ENCODE assay signal across 12 cellular contexts in genomic region chr7:102152672-102153585, GRCh38.
A peak's percentile ranks its signal among the peaks of the same experiment; 100 is the strongest.
DNase-seq lines count a peak whose midpoint lies in the region; ATAC-seq, FAIRE-seq and TF ChIP-seq lines count a peak whose summit lies in the region.
"Had no signal": no experiment of that assay in that cellular context is flagged by ENCODE, and none has a peak within 500 bp of the region (broad histone marks: within the 10 kb centered on the region; RNA-seq: fewer than 3 reads in every experiment).

No MANE protein-coding gene starts in this region.

- H3K4me1 ChIP-seq in endothelial cell of umbilical vein (ENCODE audit: control insufficient read depth, extremely low read depth, insufficient read depth, low read length) (no peaks in the 10 kb centered on the region), HepG2 (ENCODE audit: insufficient read depth, low read length) (peaks cover 70% of the 10 kb centered on the region)

- no peaks in the 10 kb centered on the region for H3K27me3 ChIP-seq in endothelial cell of umbilical vein (ENCODE audit: control insufficient read depth in 2 of 2, insufficient read depth in 2 of 2, low read length in 2 of 2)
- H3K27me3 ChIP-seq in HepG2 (ENCODE audit: control insufficient read depth in 1 of 2, insufficient read depth in 2 of 2, low read length in 2 of 2): no peaks in the 10 kb centered on the region

- FAIRE-seq in endothelial cell of umbilical vein (lab: Jason Lieb, UNC): no peak
- FAIRE-seq in HepG2 (lab: Jason Lieb, UNC): peak; percentile 90

- H3K27ac ChIP-seq in endothelial cell of umbilical vein (ENCODE audit: insufficient read depth, low read depth, low read length) (no peak overlapping the region), HepG2 (ENCODE audit: extremely low read length, insufficient read depth, low read length) (peak overlapping the region; percentile 100)
- H3K27ac ChIP-seq: C4-2B had no signal

- BruUV-seq in endothelial cell of umbilical vein (replicated peaks; lab: Mats Ljungman, UMichigan): no TSS peak
- BruUV-seq in HepG2 (replicated peaks; lab: Mats Ljungman, UMichigan): TSS peak; percentile 97

- POLR2A ChIA-PET in endothelial cell of umbilical vein (lab: Charles Lee): no interaction called here
- POLR2A ChIA-PET in HepG2 (lab: Yijun Ruan, JAX): interaction anchor here (0.8 to 2.8 kb wide), 6 partner anchors 15 to 129 kb away, joined by 3 to 12 read pairs (median 4); no protein-coding TSS in a partner anchor

- H4K20me1 ChIP-seq in endothelial cell of umbilical vein (replicated peaks; ENCODE audit: control insufficient read depth, extremely low read depth, insufficient read depth, low read length) (no peaks in the 10 kb centered on the region), HepG2 (ENCODE audit: insufficient read depth, low read length) (no peaks in the 10 kb centered on the region)

- H3K4me2 ChIP-seq in endothelial cell of umbilical vein (ENCODE audit: insufficient read depth, low read length) (no peak overlapping the region), HepG2 (ENCODE audit: low read depth, low read length) (peak overlapping the region; percentile 90)
- H3K4me2 ChIP-seq: SK-N-SH had no signal

- no peak overlapping the region for H3K4me3 ChIP-seq in endothelial cell of umbilical vein (replicated peaks in 1 of 3; ENCODE audit: insufficient read depth in 1 of 3, low read depth in 1 of 3, low read length in 3 of 3)
- peak overlapping the region; percentile 17 to 55 (median 26); a peak in 4 of 6 replicates for H3K4me3 ChIP-seq in HepG2 (replicated peaks in 1 of 3; ENCODE audit: insufficient read depth in 1 of 3, low read depth in 2 of 3, low read length in 3 of 3)

- CTCF ChIA-PET in endothelial cell of umbilical vein (lab: Charles Lee) (interaction anchor here (1.0 to 2.1 kb wide), 2 partner anchors 11 to 18 kb away, joined by 3 to 5 read pairs; no protein-coding TSS in a partner anchor), HepG2 (lab: Yijun Ruan, JAX; ENCODE audit: low intra/inter-chr PET ratio, low total read pairs) (no interaction called here)

- TF ChIP-seq EP300 in HepG2 (IDR thresholded peaks at IDR 0.05; ENCODE audit: low read depth in 2 of 2, low read length in 2 of 2) (peak; percentile 14 to 50; a peak in 1 of 4 replicates), HepG2 (CRISPR knock-in tag; IDR thresholded peaks at IDR 0.05; ENCODE audit: borderline replicate concordance) (peak; percentile 31; the same call in 1 of the 2 replicates)

- WGBS in HepG2 (ENCODE audit: low lambda C conversion rate): 9% methylated on average over 16 of the region's 21 CpGs

- H3K79me2 ChIP-seq in endothelial cell of umbilical vein (ENCODE audit: control insufficient read depth, insufficient read depth, low read length): no peaks in the 10 kb centered on the region
- H3K79me2 ChIP-seq in HepG2 (ENCODE audit: insufficient read depth, low read length): no peaks in the 10 kb centered on the region

- TF ChIP-seq CTCF in endothelial cell of umbilical vein (IDR thresholded peaks at IDR 0.05; ENCODE audit: extremely low read depth in 1 of 2, insufficient read depth in 1 of 2, low read depth in 1 of 2, low read length in 2 of 2) (no peak), HepG2 (CRISPR knock-in tag; IDR thresholded peaks at IDR 0.05) (no peak)

- no peak overlapping the region for H3K9ac ChIP-seq in endothelial cell of umbilical vein (replicated peaks; ENCODE audit: extremely low read depth, insufficient read depth, low read length)
- peak overlapping the region; percentile 81 for H3K9ac ChIP-seq in HepG2 (ENCODE audit: insufficient read depth, low read depth, low read length)
- H3K9ac ChIP-seq: SK-N-SH had no signal

- H2AFZ ChIP-seq in endothelial cell of umbilical vein (ENCODE audit: low read depth, low read length) (no peak overlapping the region), HepG2 (ENCODE audit: low read length) (no peak overlapping the region)

- dilution Hi-C loops in endothelial cell of umbilical vein (cut with MboI; ENCODE audit: extremely low pct_ligation_motif_present, low sequenced_read_pairs): no loop called here

- TF ChIP-seq RAD21 in HepG2 (CRISPR knock-in tag; IDR thresholded peaks at IDR 0.05): 0 out of 2 replicates have a peak, but pooled peaks have one; percentile 50

- no peaks in the 10 kb centered on the region for H3K9me1 ChIP-seq in endothelial cell of umbilical vein (replicated peaks; ENCODE audit: control insufficient read depth, extremely low read depth, insufficient read depth, low read length)

- intact Hi-C loops in endothelial cell of umbilical vein (cut with micrococcal nuclease) (no loop called here), HepG2 (cut with micrococcal nuclease; ENCODE audit: unreplicated experiment) (loop anchor here (1.0 to 10.0 kb wide), 3 partner anchors 18 to 82 kb away; no protein-coding TSS in a partner anchor)

- DNase-seq in A172 (ENCODE audit: low spot score): peak; percentile 46
- peak; percentile 48 for DNase-seq in HuH-7 (ENCODE audit: low spot score)
- DNase-seq in endothelial cell of umbilical vein (ENCODE audit: low read depth, low spot score): peak; percentile 22
- peak; percentile 94 for DNase-seq in HepG2 (ENCODE audit: low spot score)
- DNase-seq in NK-92 (lab: John Stamatoyannopoulos, UW; ENCODE audit: unreplicated experiment): no peak
- DNase-seq in NCI-H510A treated with DMSO at 0.1 percent for 48 hours (lab: John Stamatoyannopoulos, UW): no peak
- DNase-seq: activated gamma-delta T cell treated with Interleukin-2 at 50 U/mL for 16 hours; naive thymus-derived CD8-positive, alpha-beta T cell; SK-N-SH had no signal

- no peaks in the 10 kb centered on the region for H3K9me3 ChIP-seq in endothelial cell of umbilical vein (replicated peaks; ENCODE audit: control insufficient read depth, insufficient read depth, low read length)
- no peaks in the 10 kb centered on the region for H3K9me3 ChIP-seq in HepG2 (ENCODE audit: low read length)
- H3K9me3 ChIP-seq: SK-N-SH had no signal

- H3K36me3 ChIP-seq in endothelial cell of umbilical vein (ENCODE audit: control insufficient read depth in 2 of 2, extremely low read depth in 1 of 2, insufficient read depth in 2 of 2, low read length in 2 of 2): no peaks in the 10 kb centered on the region
- no peaks in the 10 kb centered on the region for H3K36me3 ChIP-seq in HepG2 (replicated peaks in 1 of 2; ENCODE audit: control insufficient read depth in 1 of 2, insufficient read depth in 2 of 2, low read length in 2 of 2)

- ATAC-seq in HepG2 (peak; percentile 93), HG03175 (IDR thresholded peaks at IDR 0.05; ENCODE audit: unreplicated experiment) (no peak), HG03025 (IDR thresholded peaks at IDR 0.05; ENCODE audit: low FRiP score, unreplicated experiment) (no peak)
- ATAC-seq: naive thymus-derived CD8-positive, alpha-beta T cell had no signal

- no peak for TF ChIP-seq POLR2A in endothelial cell of umbilical vein (IDR thresholded peaks at IDR 0.05; ENCODE audit: low read depth, low read length)
- TF ChIP-seq POLR2A in HepG2 (IDR thresholded peaks at IDR 0.05; ENCODE audit: insufficient read depth in 1 of 2, low read depth in 2 of 2, low read length in 2 of 2): peak; percentile 61 to 87; a peak in 3 of 4 replicates

- in situ Hi-C loops in HepG2 (cut with HindIII; ENCODE audit: extremely low pct_ligation_motif_present, low pct_unique_long_range_greater_than_20kb): no loop called here

TF ChIP-seq in endothelial cell of umbilical vein, 7 proteins besides CTCF, POLR2A, EP300 and RAD21:
- TF ChIP-seq GATA2 (IDR thresholded peaks at IDR 0.05; ENCODE audit: insufficient read depth, insufficient read length, low read depth, low read length): no peak
- TF ChIP-seq POLR2AphosphoS5 (IDR thresholded peaks at IDR 0.05; ENCODE audit: insufficient read depth, low read depth, low read length): no peak
- TF ChIP-seq FOS (IDR thresholded peaks at IDR 0.05; ENCODE audit: borderline replicate concordance, insufficient read depth, low read length): no peak
- TF ChIP-seq JUN (IDR thresholded peaks at IDR 0.05; ENCODE audit: borderline replicate concordance, insufficient read depth, insufficient read length, low read depth): no peak
- TF ChIP-seq EZH2 (IDR thresholded peaks at IDR 0.05; ENCODE audit: borderline replicate concordance, low read depth, low read length, severe bottlenecking): no peak
- no peak for TF ChIP-seq MYC (IDR thresholded peaks at IDR 0.05; ENCODE audit: low read depth, low read length)
- no peak for TF ChIP-seq MAX (IDR thresholded peaks at IDR 0.05; ENCODE audit: insufficient read depth, insufficient read length)
TF ChIP-seq in endothelial cell of umbilical vein: peak in this region for 0.

TF ChIP-seq in HepG2, 621 proteins besides CTCF, POLR2A, EP300 and RAD21 (continues in another document):
- peak; percentile 79 for TF ChIP-seq ZNF292 (CRISPR knock-in tag; IDR thresholded peaks at IDR 0.05; ENCODE audit: borderline replicate concordance, low read depth)
- no peak for TF ChIP-seq NONO (IDR thresholded peaks at IDR 0.05)
- TF ChIP-seq NONO (CRISPR knock-in tag; conservative IDR thresholded peaks at IDR 0.05): peak; percentile 77
- peak; percentile 40; the same call in 1 of the 2 replicates for TF ChIP-seq TGIF2 (CRISPR knock-in tag; IDR thresholded peaks at IDR 0.05)
- TF ChIP-seq MED13 (CRISPR knock-in tag; IDR thresholded peaks at IDR 0.05): no peak
- no peak for TF ChIP-seq NR2F2 (IDR thresholded peaks at IDR 0.05; ENCODE audit: borderline replicate concordance, low read depth)
- no peak for TF ChIP-seq HMG20A (CRISPR knock-in tag; IDR thresholded peaks at IDR 0.05; ENCODE audit: borderline replicate concordance)
- TF ChIP-seq ZSCAN9 (CRISPR knock-in tag; IDR thresholded peaks at IDR 0.05; ENCODE audit: borderline replicate concordance): peak; percentile 45; the same call in 1 of the 2 replicates
- no peak for TF ChIP-seq ELF4 (CRISPR knock-in tag; IDR thresholded peaks at IDR 0.05; ENCODE audit: borderline replicate concordance)
- TF ChIP-seq LRRFIP1 (CRISPR knock-in tag; conservative IDR thresholded peaks at IDR 0.05): no peak

Comparison
In these comparisons a context has a peak if more than half of its experiments do, and no peak if none do; other contexts are left out.
1. DNase-seq: peak in A172 (single experiment), HuH-7 (single experiment), endothelial cell of umbilical vein (single experiment) and HepG2 (single experiment); none in NK-92 (single experiment) and NCI-H510A treated with DMSO at 0.1 percent for 48 hours (single experiment).
2. H3K4me3 ChIP-seq: peak in HepG2 (3 of 3); none in endothelial cell of umbilical vein (0 of 3).